ENCODE assay signal across 17 cellular contexts in genomic region chr7:23009303-23009702, GRCh38.
"Had no signal": no experiment of that assay in that cellular context is flagged by ENCODE, and none has a peak within 500 bp of the region (broad histone marks: within the 10 kb centered on the region; RNA-seq: fewer than 3 reads in every experiment).

No MANE protein-coding gene starts in this region.

- H3K36me3 Mint-ChIP-seq: activated naive CD8-positive, alpha-beta T cell treated with anti-CD3 and anti-CD28 coated beads for 36 hours had no signal

- H3K27me3 Mint-ChIP-seq: activated naive CD8-positive, alpha-beta T cell treated with anti-CD3 and anti-CD28 coated beads for 36 hours had no signal

- H3K36me3 ChIP-seq: cardiac muscle cell, transverse colon had no signal

- H3K4me3 ChIP-seq: cardiac muscle cell, transverse colon had no signal

- H3K27ac Mint-ChIP-seq: activated naive CD8-positive, alpha-beta T cell treated with anti-CD3 and anti-CD28 coated beads for 36 hours had no signal

- DNase-seq: activated CD4-positive, alpha-beta T cell treated with anti-CD3 and anti-CD28 coated beads for 1 hour; activated CD4-positive, alpha-beta T cell treated with anti-CD3 and anti-CD28 coated beads, Interleukin-2, amount 50 U/mL, for 48 hours; activated gamma-delta T cell; activated naive CD8-positive, alpha-beta T cell treated with anti-CD3 and anti-CD28 coated beads for 36 hours; activated T-cell treated with anti-CD3 and anti-CD28 coated beads, Interleukin-2, amount 50 U/mL, for 48 hours; aorta; cortex of kidney; effector memory CD4-positive, alpha-beta T cell; hippocampal formation; kidney glomerular epithelial cell; midbrain; posterior cingulate gyrus; small intestine; T-helper 9 cell; transverse colon had no signal

- H3K9me3 ChIP-seq: transverse colon had no signal

- H3K27me3 ChIP-seq: cardiac muscle cell had no signal

- H3K27ac ChIP-seq: cardiac muscle cell, epithelial cell of prostate, transverse colon had no signal

- H3K4me3 Mint-ChIP-seq: activated naive CD8-positive, alpha-beta T cell treated with anti-CD3 and anti-CD28 coated beads for 36 hours had no signal

- H3K9me3 Mint-ChIP-seq: activated naive CD8-positive, alpha-beta T cell treated with anti-CD3 and anti-CD28 coated beads for 36 hours had no signal
